In genomic region chr22:30947821-30948454, GRCh38 we compare ENCODE assay signal across 8 cellular contexts. TPM values are rescaled to one million over a fixed set of nuclear protein-coding genes. Genes with fewer than 3 reads are reported as not detected.
DNase-seq lines count a peak whose midpoint lies in the region; ATAC-seq, FAIRE-seq and TF ChIP-seq lines count a peak whose summit lies in the region.

No MANE protein-coding gene starts in this region.

- TF ChIP-seq CTCF in C4-2B (conservative IDR thresholded peaks at IDR 0.05): peak; percentile 57
- TF ChIP-seq CTCF in HEK293 (tag by site-specific recombination; IDR thresholded peaks at IDR 0.05): peak; percentile 34; the same call in 1 of the 2 replicates

- intact Hi-C loops in sciatic nerve (cut with DNase I): loop anchor here (5.0 kb wide), 1 partner anchor 139 kb away; no protein-coding TSS in a partner anchor
- intact Hi-C loops in posterior cingulate gyrus (cut with DNase I): loop anchor here (2.0 to 10.0 kb wide), 3 partner anchors 137 to 287 kb away; no protein-coding TSS in a partner anchor

- CTCF ChIA-PET in HEK293 (lab: Yijun Ruan, JAX): interaction anchor here (0.8 to 3.0 kb wide), 5 partner anchors 27 to 204 kb away, joined by 3 to 13 read pairs (median 5); partner anchors contain the start of gene SMTN

- peak; percentile 29 for FAIRE-seq in TTC549 (lab: Jason Lieb, UNC)

- no peak overlapping the region for H3K27ac ChIP-seq in C4-2B
- H3K27ac ChIP-seq in HEK293 (ENCODE audit: extremely low read depth, low read depth, low read length): no peak overlapping the region

- H3K9me3 ChIP-seq in HEK293 (ENCODE audit: control insufficient read depth, insufficient read depth, low read depth, low read length): no peaks in the 10 kb centered on the region

- peaks cover 45 to 91% of the 10 kb centered on the region in 2 experiments for H3K36me3 ChIP-seq in HEK293 (ENCODE audit: control insufficient read depth in 2 of 2, insufficient read depth in 1 of 2, low read length in 2 of 2)

- H3K4me3 ChIP-seq in HEK293 (ENCODE audit: low read depth, low read length): no peak overlapping the region

- peak; percentile 50 for DNase-seq in glomerular endothelial cell (ENCODE audit: extremely low read depth, low read depth, low spot score)
- DNase-seq in sciatic nerve (ENCODE audit: low spot score): no peak
- DNase-seq in activated naive CD4-positive, alpha-beta T cell (lab: John Stamatoyannopoulos, UW): no peak
- no peak for DNase-seq in posterior cingulate gyrus

- H3K4me1 ChIP-seq in HEK293 (ENCODE audit: control insufficient read depth, insufficient read depth, low read length): no peaks in the 10 kb centered on the region

- ATAC-seq in sciatic nerve: peak; percentile 86
- ATAC-seq in GM21786 (IDR thresholded peaks at IDR 0.05; ENCODE audit: unreplicated experiment): no peak

- POLR2A ChIA-PET in HEK293 (lab: Yijun Ruan, JAX): interaction anchor here (1.4 kb wide), 1 partner anchor 133 kb away, joined by 3 read pairs; the partner anchor contains the start of gene SMTN

TF ChIP-seq in HEK293, 187 proteins besides CTCF, POLR2A, EP300 and RAD21:
- TF ChIP-seq PRDM4 (tag by site-specific recombination; IDR thresholded peaks at IDR 0.05): peak; percentile 32; the same call in 1 of the 2 replicates
- TF ChIP-seq ZBTB21 (tag by site-specific recombination; IDR thresholded peaks at IDR 0.05): no peak
- TF ChIP-seq ZNF654 (tag by site-specific recombination; IDR thresholded peaks at IDR 0.05; ENCODE audit: low read depth): peak; percentile 58
- TF ChIP-seq ZNF211 (tag by site-specific recombination; IDR thresholded peaks at IDR 0.05; ENCODE audit: low read depth): no peak
- no peak for TF ChIP-seq SALL2 (tag by site-specific recombination; IDR thresholded peaks at IDR 0.05; ENCODE audit: borderline replicate concordance)
- TF ChIP-seq ZNF670 (tag by site-specific recombination; IDR thresholded peaks at IDR 0.05; ENCODE audit: low read depth): no peak
- TF ChIP-seq ZNF560 (tag by site-specific recombination; IDR thresholded peaks at IDR 0.05; ENCODE audit: borderline replicate concordance): no peak
- TF ChIP-seq PRDM1 (tag by site-specific recombination; IDR thresholded peaks at IDR 0.05): peak; percentile 85
- no peak for TF ChIP-seq PBX3 (CRISPR knock-in tag; IDR thresholded peaks at IDR 0.05)

RNA-seq across cellular contexts. Expression of gene MORC2, which starts 20.6 kb away (rescaled TPM):
- total RNA-seq in glomerular endothelial cell (20.6 and 37.3 TPM in 2 replicates), sciatic nerve (29.5 TPM)

RNA-seq across cellular contexts. Expression of gene TUG1, which starts 21.1 kb away (rescaled TPM):
- total RNA-seq in glomerular endothelial cell (75.1 and 84.8 TPM in 2 replicates), sciatic nerve (95.7 TPM)
